Comparison of ENCODE assay signal across 1 cellular context in the genomic region with DNA sequence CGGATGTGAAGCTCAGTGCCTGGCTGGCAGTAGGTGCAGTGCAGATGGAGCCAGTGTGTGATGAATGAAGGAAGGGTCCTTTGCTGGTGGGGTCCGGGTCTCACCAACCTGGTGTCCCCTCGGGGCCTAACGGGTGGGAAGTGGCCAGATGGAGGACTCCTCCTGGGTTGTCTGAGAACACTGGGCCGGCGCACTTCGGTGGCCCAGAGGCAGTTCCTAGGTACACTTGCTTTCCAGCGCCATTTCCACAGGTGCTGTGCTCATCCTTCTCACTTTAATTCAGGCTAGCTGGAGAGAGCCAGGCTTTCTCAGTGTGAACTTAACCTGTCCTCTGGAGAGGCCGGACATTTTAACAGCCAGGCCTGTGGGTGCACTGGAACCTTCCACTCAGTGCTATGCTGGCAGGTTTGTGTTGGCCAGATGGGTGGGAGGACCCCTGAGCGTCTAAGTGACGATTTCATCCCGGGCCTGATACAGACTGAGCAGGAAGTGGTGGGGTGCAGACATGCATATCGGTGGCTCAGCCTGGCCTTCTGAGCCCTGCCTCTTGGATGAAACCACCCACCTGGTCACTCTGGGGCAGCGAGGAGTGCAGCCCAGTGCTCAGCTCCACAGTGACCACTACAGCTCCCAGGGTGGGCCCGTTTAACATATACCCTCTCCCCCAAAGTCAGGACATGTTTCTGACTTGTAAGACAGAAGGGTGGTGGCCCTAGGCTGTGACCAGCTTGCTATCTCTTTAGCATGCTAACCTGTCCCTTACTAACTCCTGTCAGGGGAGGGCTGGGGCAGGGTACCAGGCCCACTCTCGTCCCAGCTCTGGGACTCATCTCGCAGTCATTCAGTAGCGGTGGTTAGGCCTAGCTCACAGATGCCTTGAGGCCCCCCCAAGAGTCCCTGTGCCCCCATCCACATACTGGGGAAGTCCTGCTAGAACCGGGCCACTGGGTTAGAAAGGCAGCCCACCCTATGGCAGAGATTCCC.
TF ChIP-seq lines count a peak whose summit lies in the region.

No MANE protein-coding gene starts in this region.

TF ChIP-seq in WTC11, 78 proteins besides CTCF, POLR2A, EP300 and RAD21 (continued from another document):
- TF ChIP-seq, protein P1, sequence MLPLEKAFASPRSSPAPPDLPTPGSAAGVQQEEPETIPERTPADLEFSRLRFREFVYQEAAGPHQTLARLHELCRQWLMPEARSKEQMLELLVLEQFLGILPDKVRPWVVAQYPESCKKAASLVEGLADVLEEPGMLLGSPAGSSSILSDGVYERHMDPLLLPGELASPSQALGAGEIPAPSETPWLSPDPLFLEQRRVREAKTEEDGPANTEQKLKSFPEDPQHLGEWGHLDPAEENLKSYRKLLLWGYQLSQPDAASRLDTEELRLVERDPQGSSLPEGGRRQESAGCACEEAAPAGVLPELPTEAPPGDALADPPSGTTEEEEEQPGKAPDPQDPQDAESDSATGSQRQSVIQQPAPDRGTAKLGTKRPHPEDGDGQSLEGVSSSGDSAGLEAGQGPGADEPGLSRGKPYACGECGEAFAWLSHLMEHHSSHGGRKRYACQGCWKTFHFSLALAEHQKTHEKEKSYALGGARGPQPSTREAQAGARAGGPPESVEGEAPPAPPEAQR (CRISPR knock-in tag; IDR thresholded peaks at IDR 0.05): no peak
- TF ChIP-seq ZNF232 (CRISPR knock-in tag; IDR thresholded peaks at IDR 0.05) (no peak), MYBL2 (CRISPR knock-in tag; IDR thresholded peaks at IDR 0.05) (no peak)
- TF ChIP-seq, protein P2, sequence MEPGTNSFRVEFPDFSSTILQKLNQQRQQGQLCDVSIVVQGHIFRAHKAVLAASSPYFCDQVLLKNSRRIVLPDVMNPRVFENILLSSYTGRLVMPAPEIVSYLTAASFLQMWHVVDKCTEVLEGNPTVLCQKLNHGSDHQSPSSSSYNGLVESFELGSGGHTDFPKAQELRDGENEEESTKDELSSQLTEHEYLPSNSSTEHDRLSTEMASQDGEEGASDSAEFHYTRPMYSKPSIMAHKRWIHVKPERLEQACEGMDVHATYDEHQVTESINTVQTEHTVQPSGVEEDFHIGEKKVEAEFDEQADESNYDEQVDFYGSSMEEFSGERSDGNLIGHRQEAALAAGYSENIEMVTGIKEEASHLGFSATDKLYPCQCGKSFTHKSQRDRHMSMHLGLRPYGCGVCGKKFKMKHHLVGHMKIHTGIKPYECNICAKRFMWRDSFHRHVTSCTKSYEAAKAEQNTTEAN (CRISPR knock-in tag; IDR thresholded peaks at IDR 0.05): no peak
- TF ChIP-seq, protein P3, sequence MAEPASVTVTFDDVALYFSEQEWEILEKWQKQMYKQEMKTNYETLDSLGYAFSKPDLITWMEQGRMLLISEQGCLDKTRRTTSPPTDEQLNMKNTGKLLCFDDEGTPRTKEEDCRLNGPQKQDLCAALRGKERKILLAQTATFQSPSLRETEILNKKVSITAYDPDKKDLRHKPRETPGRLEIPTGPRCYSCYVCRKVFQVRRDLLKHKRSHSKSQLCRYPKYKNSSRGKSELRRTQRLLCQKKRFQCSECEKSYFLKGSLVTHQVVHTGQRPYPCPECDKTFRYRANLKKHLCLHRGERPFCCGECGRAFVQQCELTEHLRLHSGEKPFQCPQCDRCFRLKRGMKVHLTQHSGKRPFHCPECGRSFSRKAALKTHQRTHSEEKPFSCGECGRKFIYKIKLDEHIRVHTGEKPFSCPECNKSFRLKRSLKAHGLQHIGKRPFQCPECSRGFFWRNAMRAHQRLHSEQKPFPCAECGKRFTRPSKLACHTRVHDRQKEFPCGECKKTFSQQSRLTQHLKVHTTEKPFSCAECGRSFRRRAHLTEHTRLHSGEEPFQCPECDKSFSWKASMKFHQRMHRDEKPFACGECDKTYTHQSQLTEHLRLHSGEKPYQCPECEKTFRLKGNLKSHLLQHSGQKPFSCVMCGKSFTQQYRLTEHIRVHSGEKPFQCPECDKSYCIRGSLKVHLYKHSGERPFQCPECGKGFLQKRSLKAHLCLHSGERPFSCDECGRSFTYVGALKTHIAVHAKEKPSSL (CRISPR knock-in tag; conservative IDR thresholded peaks at IDR 0.05): no peak
- TF ChIP-seq, protein P4, sequence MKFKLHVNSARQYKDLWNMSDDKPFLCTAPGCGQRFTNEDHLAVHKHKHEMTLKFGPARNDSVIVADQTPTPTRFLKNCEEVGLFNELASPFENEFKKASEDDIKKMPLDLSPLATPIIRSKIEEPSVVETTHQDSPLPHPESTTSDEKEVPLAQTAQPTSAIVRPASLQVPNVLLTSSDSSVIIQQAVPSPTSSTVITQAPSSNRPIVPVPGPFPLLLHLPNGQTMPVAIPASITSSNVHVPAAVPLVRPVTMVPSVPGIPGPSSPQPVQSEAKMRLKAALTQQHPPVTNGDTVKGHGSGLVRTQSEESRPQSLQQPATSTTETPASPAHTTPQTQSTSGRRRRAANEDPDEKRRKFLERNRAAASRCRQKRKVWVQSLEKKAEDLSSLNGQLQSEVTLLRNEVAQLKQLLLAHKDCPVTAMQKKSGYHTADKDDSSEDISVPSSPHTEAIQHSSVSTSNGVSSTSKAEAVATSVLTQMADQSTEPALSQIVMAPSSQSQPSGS (CRISPR knock-in tag; IDR thresholded peaks at IDR 0.05; ENCODE audit: borderline replicate concordance, low read depth): no peak
- TF ChIP-seq, protein P5, sequence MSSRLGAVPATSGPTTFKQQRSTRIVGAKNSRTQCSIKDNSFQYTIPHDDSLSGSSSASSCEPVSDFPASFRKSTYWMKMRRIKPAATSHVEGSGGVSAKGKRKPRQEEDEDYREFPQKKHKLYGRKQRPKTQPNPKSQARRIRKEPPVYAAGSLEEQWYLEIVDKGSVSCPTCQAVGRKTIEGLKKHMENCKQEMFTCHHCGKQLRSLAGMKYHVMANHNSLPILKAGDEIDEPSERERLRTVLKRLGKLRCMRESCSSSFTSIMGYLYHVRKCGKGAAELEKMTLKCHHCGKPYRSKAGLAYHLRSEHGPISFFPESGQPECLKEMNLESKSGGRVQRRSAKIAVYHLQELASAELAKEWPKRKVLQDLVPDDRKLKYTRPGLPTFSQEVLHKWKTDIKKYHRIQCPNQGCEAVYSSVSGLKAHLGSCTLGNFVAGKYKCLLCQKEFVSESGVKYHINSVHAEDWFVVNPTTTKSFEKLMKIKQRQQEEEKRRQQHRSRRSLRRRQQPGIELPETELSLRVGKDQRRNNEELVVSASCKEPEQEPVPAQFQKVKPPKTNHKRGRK (CRISPR knock-in tag; IDR thresholded peaks at IDR 0.05; ENCODE audit: borderline replicate concordance): no peak
